10 cellular contexts compared by ENCODE assay signal in genomic region chr18:31499157-31499524, GRCh38. TPM values are rescaled to one million over a fixed set of nuclear protein-coding genes. Genes with fewer than 3 reads are reported as not detected.
DNase-seq lines count a peak whose midpoint lies in the region; ATAC-seq and TF ChIP-seq lines count a peak whose summit lies in the region.
"Had no signal": no experiment of that assay in that cellular context is flagged by ENCODE, and none has a peak within 500 bp of the region (broad histone marks: within the 10 kb centered on the region; RNA-seq: fewer than 3 reads in every experiment).

No MANE protein-coding gene starts in this region.

- peak overlapping the region; percentile 91 for H3K4me3 Mint-ChIP-seq in glutamatergic neuron (ENCODE audit: unreplicated experiment)
- H3K4me3 Mint-ChIP-seq in progenitor cell of endocrine pancreas (ENCODE audit: low read depth), result peak overlapping the region; percentile 97

- H3K27ac Mint-ChIP-seq in glutamatergic neuron (ENCODE audit: unreplicated experiment) (no peak overlapping the region), progenitor cell of endocrine pancreas (peak overlapping the region; percentile 92)
- H3K27ac Mint-ChIP-seq: memory B cell had no signal

- peak overlapping the region; percentile 57 for H3K4me3 ChIP-seq in SJCRH30
- H3K4me3 ChIP-seq in aorta (ENCODE audit: low read length in 2 of 2), result no peak overlapping the region

- ATAC-seq in GM18520 (IDR thresholded peaks at IDR 0.05; ENCODE audit: unreplicated experiment) (no peak), aorta (ENCODE audit: low FRiP score) (no peak)

- H3K27ac ChIP-seq in SJCRH30 (no peak overlapping the region), aorta (ENCODE audit: low read depth in 1 of 2, low read length in 2 of 2) (no peak overlapping the region)

- H3K36me3 Mint-ChIP-seq in glutamatergic neuron (ENCODE audit: unreplicated experiment) (no peaks in the 10 kb centered on the region), progenitor cell of endocrine pancreas (ENCODE audit: insufficient read depth) (peaks cover 1% of the 10 kb centered on the region)
- H3K36me3 Mint-ChIP-seq: memory B cell had no signal

- peaks cover 6% of the 10 kb centered on the region for H3K4me1 Mint-ChIP-seq in glutamatergic neuron (ENCODE audit: low read depth, unreplicated experiment)
- peaks cover 16% of the 10 kb centered on the region for H3K4me1 Mint-ChIP-seq in progenitor cell of endocrine pancreas (ENCODE audit: low read depth)
- H3K4me1 Mint-ChIP-seq: memory B cell had no signal

- H3K36me3 ChIP-seq in SJCRH30 (no peaks in the 10 kb centered on the region), aorta (ENCODE audit: control insufficient read depth in 1 of 2, insufficient read depth in 2 of 2, low read length in 1 of 2) (no peaks in the 10 kb centered on the region)

- H3K27me3 Mint-ChIP-seq in glutamatergic neuron (ENCODE audit: unreplicated experiment) (peaks cover 9% of the 10 kb centered on the region), progenitor cell of endocrine pancreas (no peaks in the 10 kb centered on the region)

- intact Hi-C loops in aorta (cut with DNase I), result no loop called here

- no peak for TF ChIP-seq CTCF in glutamatergic neuron (IDR thresholded peaks at IDR 0.05; ENCODE audit: partially characterized antibody, unreplicated experiment)
- TF ChIP-seq CTCF in progenitor cell of endocrine pancreas (IDR thresholded peaks at IDR 0.05; ENCODE audit: unreplicated experiment), result no peak

- H3K9me3 Mint-ChIP-seq in glutamatergic neuron (ENCODE audit: unreplicated experiment) (peaks cover 2% of the 10 kb centered on the region), progenitor cell of endocrine pancreas (ENCODE audit: low read depth) (no peaks in the 10 kb centered on the region)
- H3K9me3 Mint-ChIP-seq: memory B cell had no signal

- WGBS in aorta, 2 donors, result 65 to 71% methylated on average over 6 of the region's 6 CpGs

- H3K27me3 ChIP-seq in SJCRH30 (no peaks in the 10 kb centered on the region), aorta (ENCODE audit: control insufficient read depth in 1 of 2, insufficient read depth in 2 of 2, low read length in 1 of 2) (peaks cover 0 to 1% of the 10 kb centered on the region in 2 donors)

- H3K4me1 ChIP-seq in SJCRH30 (no peaks in the 10 kb centered on the region), aorta (ENCODE audit: control insufficient read depth in 1 of 2, insufficient read depth in 2 of 2, low read length in 2 of 2) (no peaks in the 10 kb centered on the region)

- DNase-seq in NCI-H2081 (lab: John Stamatoyannopoulos, UW), result peak; percentile 1 to 30
- no peak for DNase-seq in NCI-H2081 treated with DMSO at 0.1 percent for 48 hours (lab: John Stamatoyannopoulos, UW)
- no peak for DNase-seq in SJCRH30
- DNase-seq in glutamatergic neuron, result no peak
- DNase-seq in progenitor cell of endocrine pancreas (ENCODE audit: low spot score, unreplicated experiment), result no peak
- DNase-seq in aorta, result no peak
- no peak for DNase-seq in stimulated activated CD4-positive, alpha-beta T cell treated with anti-CD3 and anti-CD28 coated beads, Interleukin-15, amount 100 ng/mL, for 24 hours
- DNase-seq: central memory CD4-positive, alpha-beta T cell had no signal

- no peaks in the 10 kb centered on the region for H3K9me3 ChIP-seq in SJCRH30 (replicated peaks)
- peaks cover 1% of the 10 kb centered on the region for H3K9me3 ChIP-seq in aorta (ENCODE audit: control insufficient read depth, low read length)

RNA-seq across cellular contexts. Expression of gene DSG2, which starts 1.2 kb away (rescaled TPM):
- total RNA-seq in SJCRH30 (2014; rRNA removed; shearing (Covaris generic)), result 4.8 and 4.9 TPM in 2 replicates
- total RNA-seq in glutamatergic neuron (ENCODE audit: unreplicated experiment) (8.2 TPM), progenitor cell of endocrine pancreas (119 and 120 TPM in 2 replicates), aorta (1 to 10 TPM; 4.3 to 4.7 TPM)
- polyA plus RNA-seq in aorta, result 1 to 10 TPM in 1 of 2 donors, under 1 TPM in 1; 0.10 to 3.3 TPM

RNA-seq across cellular contexts. Expression of gene DSG3, which starts 51.6 kb away (rescaled TPM):
- total RNA-seq in SJCRH30 (2014; rRNA removed; shearing (Covaris generic)), result not detected in 2 replicates
- not detected for total RNA-seq in glutamatergic neuron (ENCODE audit: unreplicated experiment)
- total RNA-seq in progenitor cell of endocrine pancreas, result not detected in 2 replicates
- not detected for total RNA-seq in aorta
- polyA plus RNA-seq in aorta, result under 1 TPM; 0.08 to 0.50 TPM

Comparison
In these comparisons a context has a peak if more than half of its experiments do, and no peak if none do; other contexts are left out.
1. DNase-seq: peak in NCI-H2081 (2 of 2); none in NCI-H2081 treated with DMSO at 0.1 percent for 48 hours (single experiment), SJCRH30 (0 of 2), glutamatergic neuron (single experiment), progenitor cell of endocrine pancreas (single experiment), aorta (0 of 2) and stimulated activated CD4-positive, alpha-beta T cell treated with anti-CD3 and anti-CD28 coated beads, Interleukin-15, amount 100 ng/mL, for 24 hours (single experiment).
2. RNA of gene DSG2, which starts 1.2 kb away (total RNA-seq): 119 to 120 TPM in progenitor cell of endocrine pancreas; 8.2 TPM in glutamatergic neuron (single experiment), 4.8 to 4.9 TPM in SJCRH30 and 4.3 to 4.7 TPM in aorta; every median in the first group is over 10 times any median in the second.